ENCODE assay signal across 9 cellular contexts in the genomic region with DNA sequence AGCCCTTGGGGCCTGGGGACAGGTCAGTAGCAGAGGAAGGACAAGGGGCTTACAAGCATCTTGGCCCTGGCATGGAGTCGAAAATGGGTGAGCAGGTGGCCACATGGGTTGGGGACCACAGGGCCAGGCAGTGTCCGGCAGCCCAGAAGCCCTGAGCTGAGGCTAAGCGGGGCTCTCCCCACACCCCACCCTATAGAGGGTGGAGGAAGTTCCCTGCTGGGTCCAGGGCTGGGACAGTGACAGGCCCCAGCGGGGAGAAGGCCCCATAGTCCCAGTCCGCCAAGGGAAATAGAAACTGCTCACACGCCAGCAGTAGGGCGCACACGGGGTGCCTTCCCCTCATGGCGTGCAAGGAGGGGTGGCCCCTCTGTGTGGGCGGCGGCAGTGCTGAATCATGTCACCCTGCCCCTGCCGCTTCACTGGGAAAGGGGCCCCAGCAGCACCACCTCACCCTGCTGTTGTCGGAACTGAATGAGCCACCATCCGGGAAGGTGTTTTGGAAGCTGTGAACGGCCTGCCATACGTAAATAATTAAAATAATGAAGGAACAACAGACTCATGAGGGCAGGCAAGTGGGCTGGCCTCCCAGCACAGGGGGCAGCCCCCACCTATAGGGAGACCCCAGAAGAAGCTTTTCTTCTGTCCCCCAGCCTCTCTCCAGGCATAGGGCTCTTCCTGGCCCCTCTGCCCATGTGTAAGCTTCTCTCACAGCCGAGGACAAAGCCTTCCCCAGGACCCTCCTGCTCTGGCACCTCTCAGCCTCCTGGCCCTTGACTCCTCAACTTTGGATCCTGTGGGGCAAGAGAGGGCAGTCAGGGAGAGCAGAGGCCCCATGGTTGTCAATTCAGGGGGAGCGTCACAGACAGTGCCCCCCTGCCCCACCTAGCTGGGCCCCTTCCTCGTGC. TPM values are rescaled to one million over a fixed set of nuclear protein-coding genes. Genes with fewer than 3 reads are reported as not detected.
DNase-seq lines count a peak whose midpoint lies in the region; ATAC-seq and TF ChIP-seq lines count a peak whose summit lies in the region.
"Had no signal": no experiment of that assay in that cellular context is flagged by ENCODE, and none has a peak within 500 bp of the region (broad histone marks: within the 10 kb centered on the region; RNA-seq: fewer than 3 reads in every experiment).

No MANE protein-coding gene starts in this region.

- H2BK12ac ChIP-seq in mesenchymal stem cell (ENCODE audit: low read length in 2 of 2), result no peak overlapping the region

- H3K4ac ChIP-seq in mesenchymal stem cell (ENCODE audit: low read depth in 1 of 2, low read length in 2 of 2), result no peak overlapping the region

- H3K4me2 ChIP-seq in mesenchymal stem cell (ENCODE audit: low read length, poor library complexity, severe bottlenecking), result peak overlapping the region; percentile 32
- H3K4me2 ChIP-seq: A549 had no signal

- peaks cover 8% of the 10 kb centered on the region for H3K9me3 ChIP-seq in left ventricle myocardium inferior (replicated peaks)
- peaks cover 6% of the 10 kb centered on the region for H3K9me3 ChIP-seq in mesenchymal stem cell (ENCODE audit: control insufficient read depth, low read length)
- H3K9me3 ChIP-seq: A549 had no signal

- no peak overlapping the region for H3K18ac ChIP-seq in mesenchymal stem cell (ENCODE audit: low read depth in 1 of 2, low read length in 2 of 2)

- 78% methylated on average over 17 of the region's 19 CpGs for WGBS in mesenchymal stem cell

- no peak for TF ChIP-seq CTCF in left ventricle myocardium inferior (IDR thresholded peaks at IDR 0.05; ENCODE audit: borderline replicate concordance)

- H3K27me3 ChIP-seq in left ventricle myocardium inferior (ENCODE audit: low read depth) (peaks cover 22% of the 10 kb centered on the region), mesenchymal stem cell (ENCODE audit: control insufficient read depth in 1 of 2, insufficient read depth in 1 of 2, low read length in 2 of 2) (peaks cover 0 to 37% of the 10 kb centered on the region in 2 experiments)

- H2AK5ac ChIP-seq in mesenchymal stem cell (ENCODE audit: low read length, severe bottlenecking), result no peak overlapping the region

- DNase-seq in cardiac septum (ENCODE audit: low spot score) (peak; percentile 56), left ventricle myocardium inferior (no peak), mesenchymal stem cell (no peak), EL (no peak), dermis blood vessel endothelial cell (no peak), NCI-H82 treated with DMSO at 0.1 percent for 48 hours (lab: John Stamatoyannopoulos, UW; ENCODE audit: unreplicated experiment) (no peak)
- DNase-seq in activated CD8-positive, alpha-beta memory T cell treated with anti-CD3 and anti-CD28 coated beads for 48 hours (ENCODE audit: low read depth in 2 of 3, low spot score in 2 of 3), result peak; percentile 73 to 93 (median 89)

- H3K4me1 ChIP-seq in left ventricle myocardium inferior (no peaks in the 10 kb centered on the region), mesenchymal stem cell (ENCODE audit: control insufficient read depth, insufficient read depth, low read depth, low read length) (peaks cover 13% of the 10 kb centered on the region)
- H3K4me1 ChIP-seq: A549 had no signal

- H4K91ac ChIP-seq in mesenchymal stem cell (ENCODE audit: low read length), result no peak overlapping the region

- peak; percentile 45 for ATAC-seq in HG03457 (IDR thresholded peaks at IDR 0.05; ENCODE audit: unreplicated experiment)

- H2BK5ac ChIP-seq in mesenchymal stem cell (ENCODE audit: low read depth, low read length, poor library complexity, severe bottlenecking), result no peak overlapping the region

- no peak overlapping the region for H3K27ac ChIP-seq in left ventricle myocardium inferior (replicated peaks)
- no peak overlapping the region for H3K27ac ChIP-seq in mesenchymal stem cell (ENCODE audit: low read length, poor library complexity, severe bottlenecking)
- H3K27ac ChIP-seq: A549 had no signal

- no peak overlapping the region for H3K9ac ChIP-seq in mesenchymal stem cell (ENCODE audit: low read length)

- no peak overlapping the region for H3K23ac ChIP-seq in mesenchymal stem cell (ENCODE audit: low read length in 2 of 2)

- no peaks in the 10 kb centered on the region for H3K36me3 ChIP-seq in left ventricle myocardium inferior
- H3K36me3 ChIP-seq in mesenchymal stem cell (ENCODE audit: control insufficient read depth in 1 of 2, insufficient read depth in 2 of 2, low read depth in 1 of 2, low read length in 2 of 2), result no peaks in the 10 kb centered on the region

- no peak overlapping the region for H3K4me3 ChIP-seq in left ventricle myocardium inferior
- H3K4me3 ChIP-seq in mesenchymal stem cell (ENCODE audit: insufficient read depth in 1 of 2, low read depth in 1 of 2, low read length in 2 of 2), result no peak overlapping the region
- H3K4me3 ChIP-seq: A549 had no signal

- intact Hi-C loops in cardiac septum (cut with DNase I), result no loop called here
- intact Hi-C loops in left ventricle myocardium inferior (cut with micrococcal nuclease), result no loop called here

- H2AFZ ChIP-seq in mesenchymal stem cell (ENCODE audit: low read depth, low read length), result no peak overlapping the region

- H3K79me1 ChIP-seq in mesenchymal stem cell (replicated peaks; ENCODE audit: low read length, poor library complexity, severe bottlenecking), result no peaks in the 10 kb centered on the region

- no peak overlapping the region for H4K8ac ChIP-seq in mesenchymal stem cell (ENCODE audit: low read length)

- no peak overlapping the region for H3K14ac ChIP-seq in mesenchymal stem cell (ENCODE audit: low read length in 2 of 2)

- no peak overlapping the region for H2BK15ac ChIP-seq in mesenchymal stem cell (ENCODE audit: low read depth, poor library complexity, severe bottlenecking)

- H2BK120ac ChIP-seq in mesenchymal stem cell (ENCODE audit: low read depth, low read length), result no peak overlapping the region

RNA-seq across cellular contexts. Expression of a gene that starts 12.7 kb away (rescaled TPM):
- total RNA-seq in cardiac septum, result 1.3 TPM
- 0.82 TPM for total RNA-seq in left ventricle myocardium inferior
- 0.08 TPM for polyA plus RNA-seq in mesenchymal stem cell (2013, experiment 1 of 2)
- polyA plus RNA-seq in mesenchymal stem cell (2013, experiment 2 of 2), result 0.11 TPM
- 0.34 and 0.98 TPM in 2 replicates for total RNA-seq in dermis blood vessel endothelial cell

RNA-seq across cellular contexts. Expression of a gene that starts 19.6 kb away (rescaled TPM):
- total RNA-seq in cardiac septum (not detected), left ventricle myocardium inferior (not detected), dermis blood vessel endothelial cell (not detected in 2 replicates)
- not detected for polyA plus RNA-seq in mesenchymal stem cell (2013, experiment 1 of 2)
- polyA plus RNA-seq in mesenchymal stem cell (2013, experiment 2 of 2), result not detected
- polyA plus RNA-seq: A549 had no signal

RNA-seq across cellular contexts. Expression of a gene that starts 41.5 kb away (rescaled TPM):
- total RNA-seq in cardiac septum (5.5 TPM), left ventricle myocardium inferior (2.9 TPM), dermis blood vessel endothelial cell (0.05 and 0.17 TPM in 2 replicates)
- not detected for polyA plus RNA-seq in mesenchymal stem cell (2013, experiment 1 of 2)
- polyA plus RNA-seq in mesenchymal stem cell (2013, experiment 2 of 2), result 0.01 TPM

RNA-seq across cellular contexts. Expression of a gene that starts 50.7 kb away (rescaled TPM):
- total RNA-seq in cardiac septum (142 TPM), left ventricle myocardium inferior (174 TPM), dermis blood vessel endothelial cell (284 and 301 TPM in 2 replicates)
- polyA plus RNA-seq in mesenchymal stem cell (2013, experiment 1 of 2), result 43.7 TPM
- 44.3 TPM for polyA plus RNA-seq in mesenchymal stem cell (2013, experiment 2 of 2)

Comparison
In these comparisons a context has a peak if more than half of its experiments do, and no peak if none do; other contexts are left out.
1. DNase-seq: peak in cardiac septum (single experiment) and activated CD8-positive, alpha-beta memory T cell treated with anti-CD3 and anti-CD28 coated beads for 48 hours (3 of 3); none in left ventricle myocardium inferior (single experiment), mesenchymal stem cell (single experiment), EL (single experiment), dermis blood vessel endothelial cell (single experiment) and NCI-H82 treated with DMSO at 0.1 percent for 48 hours (single experiment).